17 cellular contexts compared by ENCODE assay signal in the genomic region with DNA sequence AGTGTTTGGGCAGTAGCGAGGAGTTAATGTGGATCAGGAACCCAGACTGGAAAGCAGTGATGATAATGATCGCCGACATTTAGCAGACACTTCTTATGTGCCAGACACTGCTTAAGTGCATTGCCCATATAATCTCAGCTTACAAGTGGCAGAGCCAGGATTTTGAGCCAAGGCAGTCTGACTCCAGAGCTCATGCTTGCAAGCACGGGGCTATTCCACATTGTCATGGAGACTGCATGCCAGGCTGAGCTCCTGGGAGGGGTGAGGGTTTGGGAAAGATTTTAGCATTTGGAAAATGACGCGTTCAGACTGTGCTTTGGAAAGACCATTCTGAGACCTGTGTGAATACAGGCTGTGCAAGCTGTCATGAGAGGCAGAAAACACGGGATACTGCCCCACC.
DNase-seq lines count a peak whose midpoint lies in the region; FAIRE-seq and TF ChIP-seq lines count a peak whose summit lies in the region.
"Had no signal": no experiment of that assay in that cellular context is flagged by ENCODE, and none has a peak within 500 bp of the region (broad histone marks: within the 10 kb centered on the region; RNA-seq: fewer than 3 reads in every experiment).

No MANE protein-coding gene starts in this region.

- no peak for TF ChIP-seq POLR2A in vagina (IDR thresholded peaks at IDR 0.05)

- FAIRE-seq in astrocyte (lab: Jason Lieb, UNC) = peak; percentile 92
- FAIRE-seq: GM12878, keratinocyte had no signal

- H3K4me1 ChIP-seq in astrocyte (ENCODE audit: insufficient read depth, low read length) (peaks cover 10% of the 10 kb centered on the region), hepatocyte (ENCODE audit: insufficient read depth) (no peaks in the 10 kb centered on the region), vagina (no peaks in the 10 kb centered on the region)
- H3K4me1 ChIP-seq: breast epithelium had no signal

- H3K27me3 Mint-ChIP-seq in astrocyte (ENCODE audit: low read depth, unreplicated experiment) = peaks cover 6% of the 10 kb centered on the region

- H3K9me3 ChIP-seq in astrocyte (ENCODE audit: insufficient read depth, low read depth, low read length) (no peaks in the 10 kb centered on the region), hepatocyte (ENCODE audit: low read depth) (no peaks in the 10 kb centered on the region), vagina (no peaks in the 10 kb centered on the region)
- H3K9me3 ChIP-seq: breast epithelium had no signal

- no peak for TF ChIP-seq CTCF in astrocyte (IDR thresholded peaks at IDR 0.05; ENCODE audit: insufficient read depth, low read depth, low read length)
- no peak for TF ChIP-seq CTCF in hepatocyte (IDR thresholded peaks at IDR 0.05; ENCODE audit: poor library complexity)
- no peak for TF ChIP-seq CTCF in vagina (IDR thresholded peaks at IDR 0.05)

- no peaks in the 10 kb centered on the region for H3K27me3 ChIP-seq in astrocyte (ENCODE audit: insufficient read depth, low read length)
- H3K27me3 ChIP-seq in hepatocyte = no peaks in the 10 kb centered on the region
- H3K27me3 ChIP-seq in vagina = no peaks in the 10 kb centered on the region
- H3K27me3 ChIP-seq: breast epithelium had no signal

- H3K9ac ChIP-seq in astrocyte (ENCODE audit: low read length) = no peak overlapping the region

- H3K4me3 ChIP-seq in astrocyte (ENCODE audit: insufficient read depth, low read depth, low read length) = no peak overlapping the region
- no peak overlapping the region for H3K4me3 ChIP-seq in hepatocyte
- H3K4me3 ChIP-seq in vagina = no peak overlapping the region
- H3K4me3 ChIP-seq: breast epithelium, GM12878 had no signal

- H3K27ac ChIP-seq in astrocyte (ENCODE audit: low read depth, low read length) = no peak overlapping the region
- H3K27ac ChIP-seq in hepatocyte = peak overlapping the region; percentile 53
- H3K27ac ChIP-seq in vagina = no peak overlapping the region
- H3K27ac ChIP-seq: breast epithelium had no signal

- H3K27ac Mint-ChIP-seq in astrocyte (ENCODE audit: unreplicated experiment) = no peak overlapping the region
- H3K27ac Mint-ChIP-seq: activated B cell treated with CpG ODN at 0.5 μM for 24 hours had no signal

- H3K79me2 ChIP-seq in astrocyte (ENCODE audit: insufficient read depth, low read length) (no peaks in the 10 kb centered on the region), hepatocyte (no peaks in the 10 kb centered on the region)

- H3K4me2 ChIP-seq in astrocyte (ENCODE audit: low read length) (no peak overlapping the region), hepatocyte (no peak overlapping the region)

- 49% methylated on average over 7 of the region's 7 CpGs for WGBS in hepatocyte (ENCODE audit: low lambda C conversion rate, missing lambda C conversion rate)

- no peak overlapping the region for H3K4me3 Mint-ChIP-seq in astrocyte (ENCODE audit: unreplicated experiment)
- H3K4me3 Mint-ChIP-seq: activated B cell treated with CpG ODN at 0.5 μM for 24 hours had no signal

- DNase-seq in DMS79 treated with DMSO at 0.1 percent for 48 hours (lab: John Stamatoyannopoulos, UW) (peak; percentile 27), DMS79 (lab: John Stamatoyannopoulos, UW) (no peak), astrocyte (ENCODE audit: low read depth) (no peak), hepatocyte (ENCODE audit: low spot score) (peak; percentile 55), superior temporal gyrus (ENCODE audit: extremely low spot score) (peak; percentile 67), NCI-H2171 treated with DMSO at 0.1 percent for 48 hours (lab: John Stamatoyannopoulos, UW) (no peak), vagina (ENCODE audit: extremely low spot score in 2 of 2) (no peak), NCI-H510A (lab: John Stamatoyannopoulos, UW) (no peak)
- DNase-seq: 8988T; activated B cell treated with CpG ODN at 0.5 μM for 24 hours; activated T-cell treated with anti-CD3 and anti-CD28 coated beads, Interleukin-2, amount 50 U/mL, for 48 hours; Calu3; Karpas-422; stimulated activated CD4-positive, alpha-beta T cell treated with anti-CD3 and anti-CD28 coated beads, Interleukin-4, amount 100 ng/mL, for 1 hour had no signal

- intact Hi-C loops in vagina (cut with DNase I) = no loop called here

- no peaks in the 10 kb centered on the region for H3K9me2 ChIP-seq in hepatocyte (replicated peaks; ENCODE audit: insufficient read depth)

- H3K4me1 Mint-ChIP-seq in astrocyte (ENCODE audit: low read depth, unreplicated experiment) = peaks cover 10% of the 10 kb centered on the region
- H3K4me1 Mint-ChIP-seq: activated B cell treated with CpG ODN at 0.5 μM for 24 hours had no signal

- no peaks in the 10 kb centered on the region for H3K36me3 Mint-ChIP-seq in astrocyte (ENCODE audit: low read depth, unreplicated experiment)

- H3K9me3 Mint-ChIP-seq in astrocyte (ENCODE audit: unreplicated experiment) = peaks cover 8% of the 10 kb centered on the region
- H3K9me3 Mint-ChIP-seq: activated B cell treated with CpG ODN at 0.5 μM for 24 hours had no signal

- H4K20me1 ChIP-seq in astrocyte (ENCODE audit: insufficient read depth, low read length) (no peaks in the 10 kb centered on the region), hepatocyte (ENCODE audit: insufficient read depth, poor library complexity, severe bottlenecking) (no peaks in the 10 kb centered on the region)

- H2AFZ ChIP-seq in astrocyte (ENCODE audit: low read depth, low read length) (peak overlapping the region; percentile 28), hepatocyte (no peak overlapping the region)

- H3K36me3 ChIP-seq in astrocyte (ENCODE audit: insufficient read depth, low read length) = no peaks in the 10 kb centered on the region
- H3K36me3 ChIP-seq in hepatocyte (replicated peaks; ENCODE audit: insufficient read depth, low read depth) = no peaks in the 10 kb centered on the region
- H3K36me3 ChIP-seq in vagina = no peaks in the 10 kb centered on the region
- H3K36me3 ChIP-seq: breast epithelium had no signal

Comparison
In these comparisons a context has a peak if more than half of its experiments do, and no peak if none do; other contexts are left out.
1. DNase-seq: peak in DMS79 treated with DMSO at 0.1 percent for 48 hours (single experiment), hepatocyte (single experiment) and superior temporal gyrus (single experiment); none in DMS79 (single experiment), astrocyte (single experiment), NCI-H2171 treated with DMSO at 0.1 percent for 48 hours (single experiment), vagina (0 of 2) and NCI-H510A (single experiment).